9 cellular contexts compared by ENCODE assay signal in the genomic region with DNA sequence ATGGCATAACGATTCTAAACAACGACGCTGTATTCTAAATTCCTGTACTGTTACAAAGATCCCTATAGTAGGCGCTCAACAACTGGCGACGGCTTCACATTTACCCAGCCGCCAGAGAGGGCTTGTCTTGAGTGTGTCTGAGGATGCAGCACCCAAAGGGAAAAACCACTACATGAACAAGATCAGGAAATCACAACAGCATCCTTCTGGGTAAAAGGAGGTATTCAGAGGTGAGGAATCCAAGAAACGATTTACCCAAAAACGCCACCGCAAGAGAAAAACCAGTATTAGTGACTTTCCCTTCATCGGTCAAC. TPM values are rescaled to one million over a fixed set of nuclear protein-coding genes. Genes with fewer than 3 reads are reported as not detected.
DNase-seq lines count a peak whose midpoint lies in the region; ATAC-seq and TF ChIP-seq lines count a peak whose summit lies in the region.
"Had no signal": no experiment of that assay in that cellular context is flagged by ENCODE, and none has a peak within 500 bp of the region (broad histone marks: within the 10 kb centered on the region; RNA-seq: fewer than 3 reads in every experiment).

No MANE protein-coding gene starts in this region.

- H3K27ac Mint-ChIP-seq in WTC11 (no peak overlapping the region), chondrocyte (ENCODE audit: unreplicated experiment) (no peak overlapping the region)
- H3K27ac Mint-ChIP-seq: activated naive CD4-positive, alpha-beta T cell treated with anti-CD3 and anti-CD28 coated beads, Interleukin-2, amount 50 U/mL, for 24 hours had no signal

- peak; percentile 78 for TF ChIP-seq CTCF in AG10803 (conservative IDR thresholded peaks at IDR 0.05; ENCODE audit: low read length)
- TF ChIP-seq CTCF in WTC11 (IDR thresholded peaks at IDR 0.05): no peak; the same call in 1 of the 2 replicates
- TF ChIP-seq CTCF in chondrocyte (IDR thresholded peaks at IDR 0.05): peak; percentile 82

- H3K4me1 Mint-ChIP-seq in WTC11 (no peaks in the 10 kb centered on the region), chondrocyte (ENCODE audit: low read depth) (no peaks in the 10 kb centered on the region)
- H3K4me1 Mint-ChIP-seq: activated naive CD4-positive, alpha-beta T cell treated with anti-CD3 and anti-CD28 coated beads, Interleukin-2, amount 50 U/mL, for 24 hours had no signal

- H3K27me3 Mint-ChIP-seq in WTC11 (ENCODE audit: low read depth) (no peaks in the 10 kb centered on the region), chondrocyte (ENCODE audit: low read depth) (no peaks in the 10 kb centered on the region)
- H3K27me3 Mint-ChIP-seq: activated naive CD4-positive, alpha-beta T cell treated with anti-CD3 and anti-CD28 coated beads, Interleukin-2, amount 50 U/mL, for 24 hours had no signal

- peak; percentile 83 for ATAC-seq in GM18870 (IDR thresholded peaks at IDR 0.05; ENCODE audit: unreplicated experiment)
- ATAC-seq in HG03139 (IDR thresholded peaks at IDR 0.05; ENCODE audit: unreplicated experiment): peak; percentile 67
- peak; percentile 71 for ATAC-seq in WTC11

- POLR2A ChIA-PET in WTC11 (lab: Charles Lee): no interaction called here

- CTCF ChIA-PET in WTC11 (lab: Charles Lee): no interaction called here

- peak overlapping the region; percentile 89 for H3K4me3 ChIP-seq in AG10803 (ENCODE audit: low read length)

- H3K36me3 Mint-ChIP-seq in WTC11: no peaks in the 10 kb centered on the region; the same call in 1 of the 2 replicates
- peaks cover 4% of the 10 kb centered on the region for H3K36me3 Mint-ChIP-seq in chondrocyte (ENCODE audit: low read depth)

- DNase-seq in AG10803 (ENCODE audit: low read depth): peak; percentile 77
- peak; percentile 73 for DNase-seq in NCI-H2196 treated with DMSO at 0.1 percent for 48 hours (lab: John Stamatoyannopoulos, UW; ENCODE audit: unreplicated experiment)
- DNase-seq in WTC11 (ENCODE audit: low spot score): peak; percentile 53
- DNase-seq in chondrocyte (ENCODE audit: low spot score): no peak
- peak; percentile 84 for DNase-seq in kidney tubule cell (ENCODE audit: low spot score)
- DNase-seq in stimulated activated CD4-positive, alpha-beta T cell treated with anti-CD3 and anti-CD28 coated beads, Interleukin-1b, Interleukin-23, amount 100 ng/mL, for 4 hours (ENCODE audit: low read depth in 2 of 2): peak; percentile 35 to 47

- H3K4me3 Mint-ChIP-seq in WTC11: no peak overlapping the region
- no peak overlapping the region for H3K4me3 Mint-ChIP-seq in chondrocyte (ENCODE audit: unreplicated experiment)
- H3K4me3 Mint-ChIP-seq: activated naive CD4-positive, alpha-beta T cell treated with anti-CD3 and anti-CD28 coated beads, Interleukin-2, amount 50 U/mL, for 24 hours had no signal

- H3K9me3 Mint-ChIP-seq in WTC11 (peaks cover 10% of the 10 kb centered on the region), chondrocyte (ENCODE audit: low read depth) (peaks cover 4% of the 10 kb centered on the region)
- H3K9me3 Mint-ChIP-seq: activated naive CD4-positive, alpha-beta T cell treated with anti-CD3 and anti-CD28 coated beads, Interleukin-2, amount 50 U/mL, for 24 hours had no signal

TF ChIP-seq in WTC11, 78 proteins besides CTCF, POLR2A, EP300 and RAD21:
- TF ChIP-seq, protein P1, sequence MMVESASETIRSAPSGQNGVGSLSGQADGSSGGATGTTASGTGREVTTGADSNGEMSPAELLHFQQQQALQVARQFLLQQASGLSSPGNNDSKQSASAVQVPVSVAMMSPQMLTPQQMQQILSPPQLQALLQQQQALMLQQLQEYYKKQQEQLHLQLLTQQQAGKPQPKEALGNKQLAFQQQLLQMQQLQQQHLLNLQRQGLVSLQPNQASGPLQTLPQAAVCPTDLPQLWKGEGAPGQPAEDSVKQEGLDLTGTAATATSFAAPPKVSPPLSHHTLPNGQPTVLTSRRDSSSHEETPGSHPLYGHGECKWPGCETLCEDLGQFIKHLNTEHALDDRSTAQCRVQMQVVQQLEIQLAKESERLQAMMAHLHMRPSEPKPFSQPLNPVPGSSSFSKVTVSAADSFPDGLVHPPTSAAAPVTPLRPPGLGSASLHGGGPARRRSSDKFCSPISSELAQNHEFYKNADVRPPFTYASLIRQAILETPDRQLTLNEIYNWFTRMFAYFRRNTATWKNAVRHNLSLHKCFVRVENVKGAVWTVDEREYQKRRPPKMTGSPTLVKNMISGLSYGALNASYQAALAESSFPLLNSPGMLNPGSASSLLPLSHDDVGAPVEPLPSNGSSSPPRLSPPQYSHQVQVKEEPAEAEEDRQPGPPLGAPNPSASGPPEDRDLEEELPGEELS (CRISPR knock-in tag; IDR thresholded peaks at IDR 0.05): no peak
- TF ChIP-seq ETV6 (CRISPR knock-in tag; IDR thresholded peaks at IDR 0.05) (no peak), JUN (CRISPR knock-in tag; IDR thresholded peaks at IDR 0.05) (no peak), NR3C1 (CRISPR knock-in tag; conservative IDR thresholded peaks at IDR 0.05; ENCODE audit: low read depth) (no peak), OVOL2 (CRISPR knock-in tag; IDR thresholded peaks at IDR 0.05; ENCODE audit: borderline replicate concordance) (no peak), MAX (CRISPR knock-in tag; IDR thresholded peaks at IDR 0.05) (no peak), NR1H2 (CRISPR knock-in tag; IDR thresholded peaks at IDR 0.05) (no peak), ZNF232 (CRISPR knock-in tag; IDR thresholded peaks at IDR 0.05) (no peak), ZNF423 (CRISPR knock-in tag; IDR thresholded peaks at IDR 0.05) (no peak), RORB (CRISPR knock-in tag; IDR thresholded peaks at IDR 0.05) (no peak)
TF ChIP-seq in WTC11: peak in this region for 0.

RNA-seq across cellular contexts. Expression of gene TTC33, which starts 0.7 kb away (rescaled TPM):
- total RNA-seq in WTC11 (2021) (9.2 to 10.7 TPM (median 10.6 TPM) in 3 replicates), chondrocyte (14.3 to 17.3 TPM (median 15.0 TPM) in 3 replicates)

RNA-seq across cellular contexts. Expression of gene PRKAA1, which starts 43.1 kb away (rescaled TPM):
- total RNA-seq in WTC11 (2021) (27.9 to 31.2 TPM (median 30.2 TPM) in 3 replicates), chondrocyte (67.8 to 71.3 TPM (median 70.8 TPM) in 3 replicates)
